In genomic region chr6:156279306-156279969, GRCh38 we compare ENCODE assay signal across 10 cellular contexts.
A peak's percentile ranks its signal among the peaks of the same experiment; 100 is the strongest.
DNase-seq lines count a peak whose midpoint lies in the region; ATAC-seq and TF ChIP-seq lines count a peak whose summit lies in the region.
"Had no signal": no experiment of that assay in that cellular context is flagged by ENCODE, and none has a peak within 500 bp of the region (broad histone marks: within the 10 kb centered on the region; RNA-seq: fewer than 3 reads in every experiment).

No MANE protein-coding gene starts in this region.

- no peaks in the 10 kb centered on the region for H3K36me3 ChIP-seq in gastroesophageal sphincter
- H3K36me3 ChIP-seq: adrenal gland had no signal

- no peaks in the 10 kb centered on the region for H3K27me3 ChIP-seq in gastroesophageal sphincter
- H3K27me3 ChIP-seq: adrenal gland had no signal

- ATAC-seq in HG02885 (IDR thresholded peaks at IDR 0.05; ENCODE audit: poor library complexity, unreplicated experiment) (peak; percentile 75), sciatic nerve (peak; percentile 28), gastroesophageal sphincter (no peak)
- ATAC-seq: A549 had no signal

- WGBS in lower leg skin, 2 donors: 45 to 52% methylated on average over 3 of the region's 3 CpGs
- WGBS in gastroesophageal sphincter (ENCODE audit: low coverage in 1 of 2), 2 donors: 47 to 50% methylated on average over 2 to 3 of the region's 3 CpGs

- DNase-seq in NCI-H2107 treated with DMSO at 0.1 percent for 48 hours (lab: John Stamatoyannopoulos, UW; ENCODE audit: unreplicated experiment): peak; percentile 67
- DNase-seq in NCI-H2107 (lab: John Stamatoyannopoulos, UW): no peak
- peak; percentile 50 for DNase-seq in NCI-H345 (lab: John Stamatoyannopoulos, UW)
- no peak for DNase-seq in sciatic nerve (ENCODE audit: low spot score)
- no peak for DNase-seq in lower leg skin (ENCODE audit: low spot score in 2 of 2)
- DNase-seq in COR-L47 (lab: John Stamatoyannopoulos, UW): no peak

- no peak overlapping the region for H3K27ac ChIP-seq in gastroesophageal sphincter
- H3K27ac ChIP-seq: A549, adrenal gland had no signal

- H3K4me1 ChIP-seq in gastroesophageal sphincter: no peaks in the 10 kb centered on the region
- H3K4me1 ChIP-seq: A549 had no signal

- no peak overlapping the region for H3K4me3 ChIP-seq in lower leg skin (ENCODE audit: low read depth, poor library complexity, severe bottlenecking)
- no peak overlapping the region for H3K4me3 ChIP-seq in gastroesophageal sphincter
- H3K4me3 ChIP-seq: A549, adrenal gland had no signal

- TF ChIP-seq CTCF in lower leg skin (IDR thresholded peaks at IDR 0.05) (no peak), gastroesophageal sphincter (IDR thresholded peaks at IDR 0.05) (no peak)

- no peak for TF ChIP-seq POLR2A in lower leg skin (IDR thresholded peaks at IDR 0.05)
- TF ChIP-seq POLR2A in gastroesophageal sphincter (IDR thresholded peaks at IDR 0.05): no peak

- H3K9me3 ChIP-seq in gastroesophageal sphincter: no peaks in the 10 kb centered on the region
- H3K9me3 ChIP-seq: A549, adrenal gland had no signal

- TF ChIP-seq EP300 in gastroesophageal sphincter (IDR thresholded peaks at IDR 0.05): no peak

- intact Hi-C loops in sciatic nerve (cut with DNase I) (no loop called here), lower leg skin (cut with DNase I; ENCODE audit: low total_unique reads) (no loop called here)

Comparison
In these comparisons a context has a peak if more than half of its experiments do, and no peak if none do; other contexts are left out.
1. DNase-seq: peak in NCI-H2107 treated with DMSO at 0.1 percent for 48 hours (single experiment) and NCI-H345 (single experiment); none in NCI-H2107 (single experiment), sciatic nerve (single experiment), lower leg skin (0 of 2) and COR-L47 (single experiment).